11 cellular contexts compared by ENCODE assay signal in the genomic region with DNA sequence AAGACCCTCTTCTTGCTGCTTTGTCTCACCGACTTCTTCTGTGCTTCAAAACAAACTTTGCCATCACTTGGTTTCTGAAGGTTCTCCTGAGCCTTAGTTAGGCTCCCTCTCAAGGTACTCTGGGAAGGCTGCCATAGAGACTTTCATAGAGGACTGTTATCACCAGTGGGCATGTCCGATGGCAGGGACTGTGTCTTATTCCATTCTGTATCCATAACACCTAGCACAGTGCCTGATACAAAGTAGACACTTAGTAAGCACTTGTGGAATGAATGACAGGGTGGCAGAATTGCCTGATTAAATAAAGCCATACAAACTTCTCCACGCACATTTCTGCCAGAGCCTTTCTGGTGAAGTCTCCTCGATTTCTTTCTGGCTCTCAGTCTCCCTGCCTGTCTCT. TPM values are rescaled to one million over a fixed set of nuclear protein-coding genes. Genes with fewer than 3 reads are reported as not detected.
"Had no signal": no experiment of that assay in that cellular context is flagged by ENCODE, and none has a peak within 500 bp of the region (broad histone marks: within the 10 kb centered on the region; RNA-seq: fewer than 3 reads in every experiment).

No MANE protein-coding gene starts in this region.

- H3K27ac ChIP-seq: HL-60 had no signal

- H3K4me3 Mint-ChIP-seq: HFFc6 had no signal

- H3K9me3 ChIP-seq: HAP-1 had no signal

- H3K36me3 ChIP-seq: HAP-1 had no signal

- H3K27ac Mint-ChIP-seq: HFFc6 had no signal

- H3K4me1 ChIP-seq: HAP-1 had no signal

- H3K4me3 ChIP-seq: HAP-1, K562 had no signal

- H3K9me3 Mint-ChIP-seq: HFFc6 had no signal

- DNase-seq: GOT3, H7, HFFc6, KG1 had no signal

- ATAC-seq: HCT116, HepG2, K562 had no signal

RNA-seq across cellular contexts. Expression of a gene that starts 32.7 kb away (rescaled TPM):
- total RNA-seq: H4, H7, HFFc6, HT1080, K562 had no signal
- polyA plus RNA-seq: K562 had no signal
